Comparison of ENCODE assay signal across 19 cellular contexts in the genomic region with DNA sequence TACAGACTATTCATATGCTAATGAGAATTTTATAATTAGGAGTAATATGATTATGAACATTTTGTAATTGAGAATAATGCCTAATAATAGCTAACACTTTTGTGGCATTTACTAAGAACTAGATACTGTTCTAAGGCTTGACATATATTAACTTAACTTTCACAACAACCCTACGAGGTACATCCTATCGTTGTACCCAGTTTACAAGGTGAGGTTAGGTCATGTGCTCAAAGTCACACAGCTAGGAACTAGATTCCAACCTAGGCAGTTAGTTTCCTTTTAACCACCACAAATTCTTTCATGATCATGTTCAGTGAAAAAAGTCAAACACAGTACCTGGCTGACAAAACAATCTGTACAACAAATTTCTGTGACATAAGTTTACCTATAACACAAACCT. TPM values are rescaled to one million over a fixed set of nuclear protein-coding genes. Genes with fewer than 3 reads are reported as not detected.
DNase-seq lines count a peak whose midpoint lies in the region; ATAC-seq, FAIRE-seq and TF ChIP-seq lines count a peak whose summit lies in the region.
"Had no signal": no experiment of that assay in that cellular context is flagged by ENCODE, and none has a peak within 500 bp of the region (broad histone marks: within the 10 kb centered on the region; RNA-seq: fewer than 3 reads in every experiment).

No MANE protein-coding gene starts in this region.

- no peaks in the 10 kb centered on the region for H3K79me2 ChIP-seq in HCT116 (ENCODE audit: insufficient read depth, low read length)
- H3K79me2 ChIP-seq in GM12878 (ENCODE audit: control insufficient read depth, insufficient read depth, low read length), result no peaks in the 10 kb centered on the region

- RAD21 ChIA-PET in HCT116 (lab: Charles Lee; ENCODE audit: low non-redundant PET in 1 of 2, low total read pairs in 2 of 2, uncharacterized antibody in 2 of 2, unreplicated experiment in 2 of 2) (no interaction called here), GM12878 (lab: Charles Lee; ENCODE audit: unreplicated experiment) (no interaction called here)

- H3K4me1 ChIP-seq in HCT116 (ENCODE audit: control insufficient read depth in 1 of 2, insufficient read depth in 2 of 2, low read length in 2 of 2) (peaks cover 78 to 88% of the 10 kb centered on the region in 2 experiments), GM12878 (ENCODE audit: control insufficient read depth, insufficient read depth, low read length) (no peaks in the 10 kb centered on the region), tibial artery (peaks cover 0 to 15% (median 5%) of the 10 kb centered on the region in 4 donors)

- TF ChIP-seq EP300 in GM12878 (IDR thresholded peaks at IDR 0.05; ENCODE audit: borderline replicate concordance in 1 of 2, control insufficient read depth in 1 of 2, low read depth in 2 of 2, low read length in 2 of 2), result no peak

- CTCF ChIA-PET in HCT116 (lab: Charles Lee) (no interaction called here), GM12878 (lab: Yijun Ruan, JAX) (no interaction called here)

- no peak for TF ChIP-seq CTCF in 22Rv1 (IDR thresholded peaks at IDR 0.05)
- no peak for TF ChIP-seq CTCF in HCT116 (IDR thresholded peaks at IDR 0.05 in 2 of 3, conservative IDR thresholded peaks at IDR 0.05 in 1 of 3; ENCODE audit: borderline replicate concordance in 1 of 3, insufficient read depth in 1 of 3, low read depth in 2 of 3, low read length in 2 of 3)
- no peak for TF ChIP-seq CTCF in GM12878 (IDR thresholded peaks at IDR 0.05 in 2 of 3, conservative IDR thresholded peaks at IDR 0.05 in 1 of 3; ENCODE audit: control insufficient read depth in 2 of 3, extremely low read depth in 1 of 3, insufficient read depth in 1 of 3, low read depth in 3 of 3, low read length in 3 of 3)
- no peak for TF ChIP-seq CTCF in tibial artery (IDR thresholded peaks at IDR 0.05)

- TF ChIP-seq POLR2A in HCT116 (IDR thresholded peaks at IDR 0.05; ENCODE audit: borderline replicate concordance, extremely low read depth, insufficient read depth, insufficient read length) (no peak), GM12878 (IDR thresholded peaks at IDR 0.05; ENCODE audit: low read depth, low read length) (no peak), GM18505 (IDR thresholded peaks at IDR 0.05; ENCODE audit: borderline replicate concordance, extremely low read depth, insufficient read depth, insufficient read length) (no peak)

- no peak for DNase-seq in HCT116 (ENCODE audit: low read depth, low spot score)
- DNase-seq in GM12878 (ENCODE audit: low read depth, low spot score), result no peak
- DNase-seq in tibial artery, result no peak
- DNase-seq in COR-L47 (lab: John Stamatoyannopoulos, UW), result no peak
- no peak for DNase-seq in NCI-H146 treated with DMSO at 0.1 percent for 48 hours (lab: John Stamatoyannopoulos, UW; ENCODE audit: unreplicated experiment)
- DNase-seq: ACHN; Calu3; CD4-positive, alpha-beta memory T cell; DMS79 treated with DMSO at 0.1 percent for 48 hours; HCEC 1CT; HFFc6; KG1 had no signal

- WGBS in GM12878 (ENCODE audit: insufficient coverage, insufficient replicate concordance, low lambda C conversion rate, missing lambda C conversion rate), result 0% methylated on average over 2 of the region's 2 CpGs

- H3K4me2 ChIP-seq in HCT116 (ENCODE audit: low read length) (peak overlapping the region; percentile 1; the same call in 1 of the 2 replicates), GM12878 (ENCODE audit: control insufficient read depth, insufficient read depth) (no peak overlapping the region)
- H3K4me2 ChIP-seq: GM23338 had no signal

- POLR2A ChIA-PET in HCT116 (lab: Charles Lee) (interaction anchor here (0.9 to 3.9 kb wide), 8 partner anchors 12 to 160 kb away, joined by 3 to 32 read pairs (median 4); a partner anchor contains a TSS), GM12878 (lab: Charles Lee) (no interaction called here)

- H4K20me1 ChIP-seq in HCT116 (ENCODE audit: insufficient read depth) (no peaks in the 10 kb centered on the region), GM12878 (ENCODE audit: control insufficient read depth, insufficient read depth) (no peaks in the 10 kb centered on the region)

- in situ Hi-C loops in GM12878 (cut with MboI), result no loop called here

- TF ChIP-seq RAD21 in HCT116 (IDR thresholded peaks at IDR 0.05; ENCODE audit: low read depth) (no peak), GM12878 (IDR thresholded peaks at IDR 0.05; ENCODE audit: insufficient read depth, low read depth, low read length) (no peak)

- ATAC-seq in HCT116, result no peak
- no peak for ATAC-seq in GM12878
- no peak for ATAC-seq in GM18505 (IDR thresholded peaks at IDR 0.05; ENCODE audit: unreplicated experiment)
- ATAC-seq: GM23338 had no signal

- intact Hi-C loops in HCT116 (cut with micrococcal nuclease) (no loop called here), GM12878 (cut with micrococcal nuclease; ENCODE audit: unreplicated experiment) (no loop called here), tibial artery (cut with DNase I; ENCODE audit: low total_unique reads) (loop anchor here (10.0 kb wide), 1 partner anchor 196 kb away; no protein-coding TSS in a partner anchor)

- SMC1A ChIA-PET in GM12878 (lab: Charles Lee; ENCODE audit: uncharacterized antibody, unreplicated experiment), result interaction anchor here (0.6 to 0.9 kb wide), 2 partner anchors 24 to 761 kb away, joined by 3 to 4 read pairs; no protein-coding TSS in a partner anchor

- H3K9me3 ChIP-seq in HCT116 (ENCODE audit: control insufficient read depth in 1 of 2, insufficient read depth in 1 of 2, low read depth in 1 of 2, low read length in 2 of 2), result no peaks in the 10 kb centered on the region
- no peaks in the 10 kb centered on the region for H3K9me3 ChIP-seq in GM12878 (replicated peaks; ENCODE audit: control insufficient read depth, insufficient read depth, low read length)
- no peaks in the 10 kb centered on the region for H3K9me3 ChIP-seq in tibial artery

- H3K27me3 ChIP-seq in HCT116 (ENCODE audit: insufficient read depth, low read length) (no peaks in the 10 kb centered on the region), GM12878 (replicated peaks in 1 of 2; ENCODE audit: control insufficient read depth in 2 of 2, insufficient read depth in 2 of 2, low read length in 1 of 2) (no peaks in the 10 kb centered on the region), tibial artery (no peaks in the 10 kb centered on the region)

- H3K9ac ChIP-seq in HCT116 (ENCODE audit: low read length), result no peak overlapping the region
- no peak overlapping the region for H3K9ac ChIP-seq in GM12878 (ENCODE audit: control insufficient read depth, insufficient read depth, low read length)

- BruUV-seq in HCT116 (replicated peaks; lab: Mats Ljungman, UMichigan), result no TSS peak
- no TSS peak for BruUV-seq in GM12878 (replicated peaks; lab: Mats Ljungman, UMichigan)

- H3K9me2 ChIP-seq in HCT116 (ENCODE audit: insufficient read depth), result no peaks in the 10 kb centered on the region

- H3K27ac ChIP-seq in 22Rv1, result 0 out of 2 replicates have a peak overlapping the region, but pooled peaks have one; percentile 8
- peak overlapping the region; percentile 96; the same call in 1 of the 2 replicates for H3K27ac ChIP-seq in HCT116 (ENCODE audit: low read depth, low read length)
- H3K27ac ChIP-seq in GM12878 (ENCODE audit: control insufficient read depth, insufficient read depth), result no peak overlapping the region
- peak overlapping the region; percentile 60 to 74 for H3K27ac ChIP-seq in tibial artery

- H2AFZ ChIP-seq in HCT116 (ENCODE audit: low read depth, low read length, poor library complexity, severe bottlenecking) (no peak overlapping the region), GM12878 (ENCODE audit: control insufficient read depth, low read depth, low read length) (no peak overlapping the region)
- H2AFZ ChIP-seq: GM23338 had no signal

- FAIRE-seq in GM12878 (lab: Jason Lieb, UNC), result peak; percentile 81
- FAIRE-seq: GM12891, GM18507, H54, HTR-8/SVneo had no signal

- no peak overlapping the region for H3K4me3 ChIP-seq in HCT116 (replicated peaks in 1 of 2; ENCODE audit: low read depth in 1 of 2, low read length in 2 of 2)
- H3K4me3 ChIP-seq in GM12878, result no peak overlapping the region
- no peak overlapping the region for H3K4me3 ChIP-seq in tibial artery
- H3K4me3 ChIP-seq: GM23338 had no signal

- H3K36me3 ChIP-seq in HCT116 (ENCODE audit: control insufficient read depth in 1 of 2, insufficient read depth in 2 of 2, low read length in 2 of 2) (no peaks in the 10 kb centered on the region), GM12878 (ENCODE audit: control insufficient read depth in 2 of 2, insufficient read depth in 2 of 2, low read length in 1 of 2) (no peaks in the 10 kb centered on the region), tibial artery (no peaks in the 10 kb centered on the region)

TF ChIP-seq in HCT116, 20 proteins besides CTCF, POLR2A, EP300 and RAD21 (continues in another document):
- TF ChIP-seq, protein P1, sequence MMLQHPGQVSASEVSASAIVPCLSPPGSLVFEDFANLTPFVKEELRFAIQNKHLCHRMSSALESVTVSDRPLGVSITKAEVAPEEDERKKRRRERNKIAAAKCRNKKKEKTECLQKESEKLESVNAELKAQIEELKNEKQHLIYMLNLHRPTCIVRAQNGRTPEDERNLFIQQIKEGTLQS (IDR thresholded peaks at IDR 0.05), result no peak
- TF ChIP-seq EGR1 (IDR thresholded peaks at IDR 0.05; ENCODE audit: low read depth), result no peak

TF ChIP-seq in GM12878, 131 proteins besides CTCF, POLR2A, EP300 and RAD21 (continues in another document):
- no peak for TF ChIP-seq FOXK2 (IDR thresholded peaks at IDR 0.05)

RNA-seq across cellular contexts. Expression of a gene that starts 13.0 kb away (rescaled TPM):
- total RNA-seq in HCT116 (2021; ENCODE audit: unreplicated experiment) (777 TPM), GM12878 (2014; rRNA removed) (3.8 and 4.4 TPM in 2 replicates), GM12878 (2014; rRNA removed; fragmentation: Illumina TruSeq; extraction: Trizol) (4.1 TPM in 2 replicates), GM12878 (2021) (4.6 and 6.5 TPM in 2 replicates)
- polyA plus RNA-seq in HCT116 (2012), result 536 and 725 TPM in 2 replicates
- 0.71 and 0.98 TPM in 2 replicates for total RNA-seq in GM12878 (2013; cell fraction: nucleolus; rRNA removed)
- polyA plus RNA-seq in GM12878 (2011; ENCODE audit: low read depth), result 2.0 TPM
- polyA plus RNA-seq in GM12878 (2011; rRNA removed) (0.73 and 0.90 TPM in 2 replicates), GM12878 (2014; fragmentation: Illumina TruSeq; extraction: Trizol) (5.9 and 6.9 TPM in 2 replicates), GM12878 (2014; fragmentation: Nextera tagmentation; extraction: Ambion mirVana) (1 to 10 TPM; 1.6 to 2.4 TPM), GM12878 (2014; rRNA removed) (3.2 and 4.0 TPM in 2 replicates), GM12878 (2016; fragmentation: Nextera tagmentation; extraction: Ambion mirVana) (1 to 10 TPM; 2.0 to 2.3 TPM)
- 0.49 and 0.53 TPM in 2 replicates for polyA plus RNA-seq in GM12878 (2011; cell fraction: cytosol; rRNA removed)
- polyA plus RNA-seq in GM12878 (2011; cell fraction: nucleus; rRNA removed), result 0.67 and 0.69 TPM in 2 replicates
- 2.3 and 2.4 TPM in 2 replicates for polyA plus RNA-seq in GM12878 (2012)
- polyA minus RNA-seq in GM12878 (2011; rRNA and poly(A)+ RNA removed), result 0.59 and 0.62 TPM in 2 replicates
- polyA minus RNA-seq in GM12878 (2011; cell fraction: cytosol; rRNA and poly(A)+ RNA removed), result 0.80 and 0.94 TPM in 2 replicates
- polyA minus RNA-seq in GM12878 (2011; cell fraction: nucleus; rRNA and poly(A)+ RNA removed), result 0.48 TPM in 2 replicates

Comparison
In these comparisons a context has a peak if more than half of its experiments do, and no peak if none do; other contexts are left out.
1. RNA of a gene that starts 13.0 kb away (total RNA-seq): 777 TPM in HCT116 (single experiment); 0.71 to 6.5 TPM in GM12878; every median in the first group is over 100 times any median in the second.